In genomic region chr5:143355710-143356109, GRCh38 we compare ENCODE assay signal across 8 cellular contexts. TPM values are rescaled to one million over a fixed set of nuclear protein-coding genes. Genes with fewer than 3 reads are reported as not detected.
A peak's percentile ranks its signal among the peaks of the same experiment; 100 is the strongest.
DNase-seq lines count a peak whose midpoint lies in the region; ATAC-seq and TF ChIP-seq lines count a peak whose summit lies in the region.

No MANE protein-coding gene starts in this region.

- TF ChIP-seq CTCF in BJ (IDR thresholded peaks at IDR 0.05; ENCODE audit: insufficient read depth, low read depth, low read length) (no peak), MCF 10A (IDR thresholded peaks at IDR 0.05; ENCODE audit: unreplicated experiment) (no peak)

- DNase-seq in BJ (ENCODE audit: low read depth) (peak; percentile 60), HS-27A (ENCODE audit: low read depth) (peak; percentile 71), SHP77 (lab: John Stamatoyannopoulos, UW) (peak; percentile 39 to 78), MCF 10A (ENCODE audit: unreplicated experiment) (peak; percentile 98), left kidney (ENCODE audit: low read depth, low spot score) (peak; percentile 62)
- DNase-seq in stimulated activated CD8-positive, alpha-beta memory T cell treated with anti-CD3 and anti-CD28 coated beads, Interleukin-4, amount 100 ng/mL, for 4 hours (ENCODE audit: low read depth in 2 of 2, low spot score in 1 of 2): peak; percentile 10 to 20

- intact Hi-C loops in MCF 10A (cut with micrococcal nuclease): loop anchor here (1.0 kb wide), 1 partner anchor 41 kb away; no protein-coding TSS in a partner anchor

- H3K4me3 Mint-ChIP-seq in MCF 10A (ENCODE audit: unreplicated experiment): no peak overlapping the region

- no peaks in the 10 kb centered on the region for H3K36me3 ChIP-seq in BJ (ENCODE audit: control insufficient read depth, insufficient read depth, low read length)

- no peak overlapping the region for H3K4me3 ChIP-seq in BJ (ENCODE audit: low read depth, low read length)

- H3K27me3 Mint-ChIP-seq in MCF 10A (ENCODE audit: insufficient read depth, unreplicated experiment): no peaks in the 10 kb centered on the region

- H3K36me3 Mint-ChIP-seq in MCF 10A (ENCODE audit: insufficient read depth, unreplicated experiment): peaks cover 20% of the 10 kb centered on the region

- CTCF ChIA-PET in BJ (lab: Yijun Ruan, JAX) (interaction anchor here (0.7 kb wide), 1 partner anchor 614 kb away, joined by 3 read pairs; no protein-coding TSS in a partner anchor), MCF 10A (lab: Yijun Ruan, JAX) (interaction anchor here (0.7 to 1.1 kb wide), 2 partner anchors 11 to 45 kb away, joined by 3 to 4 read pairs; no protein-coding TSS in a partner anchor)

- POLR2A ChIA-PET in BJ (lab: Charles Lee) (no interaction called here), MCF 10A (lab: Yijun Ruan, JAX) (interaction anchor here (0.6 to 4.3 kb wide), 19 partner anchors 11 to 1407 kb away, joined by 3 to 24 read pairs (median 6); partner anchors contain the start of genes KCTD16 and YIPF5)

- H3K27me3 ChIP-seq in BJ (ENCODE audit: control insufficient read depth, insufficient read depth, low read length): no peaks in the 10 kb centered on the region

- peaks cover 43% of the 10 kb centered on the region for H3K4me1 Mint-ChIP-seq in MCF 10A (ENCODE audit: insufficient read depth, unreplicated experiment)

- H3K27ac Mint-ChIP-seq in MCF 10A (ENCODE audit: low read depth, unreplicated experiment): peak overlapping the region; percentile 44

- ATAC-seq in GM21737 (IDR thresholded peaks at IDR 0.05; ENCODE audit: unreplicated experiment) (no peak), HG02678 (IDR thresholded peaks at IDR 0.05; ENCODE audit: unreplicated experiment) (no peak)

- BruUV-seq in MCF 10A (replicated peaks; lab: Mats Ljungman, UMichigan): no TSS peak

- no peaks in the 10 kb centered on the region for H3K9me3 Mint-ChIP-seq in MCF 10A (ENCODE audit: unreplicated experiment)

RNA-seq across cellular contexts. Expression of gene NR3C1, which starts 47.8 kb away (rescaled TPM):
- polyA plus RNA-seq in BJ (2011; rRNA removed): 22.4 and 33.7 TPM in 2 replicates
- polyA minus RNA-seq in BJ (2011; rRNA and poly(A)+ RNA removed): 27.9 and 29.1 TPM in 2 replicates
- 92.9 and 113 TPM in 2 replicates for total RNA-seq in MCF 10A (2022)

Comparison
In these comparisons a context has a peak if more than half of its experiments do, and no peak if none do; other contexts are left out.
1. DNase-seq: peak in every context shown above with its lines; median percentile 98 in MCF 10A; 71 in HS-27A; 62 in left kidney; 60 in BJ; 58 in SHP77; 15 in stimulated activated CD8-positive, alpha-beta memory T cell treated with anti-CD3 and anti-CD28 coated beads, Interleukin-4, amount 100 ng/mL, for 4 hours.